In genomic region chr1:169491845-169492281, GRCh38 we compare ENCODE assay signal across 9 cellular contexts. TPM values are rescaled to one million over a fixed set of nuclear protein-coding genes. Genes with fewer than 3 reads are reported as not detected.
DNase-seq lines count a peak whose midpoint lies in the region; ATAC-seq, FAIRE-seq and TF ChIP-seq lines count a peak whose summit lies in the region.
"Had no signal": no experiment of that assay in that cellular context is flagged by ENCODE, and none has a peak within 500 bp of the region (broad histone marks: within the 10 kb centered on the region; RNA-seq: fewer than 3 reads in every experiment).

No MANE protein-coding gene starts in this region.

- H3K4me2 ChIP-seq in Karpas-422 (ENCODE audit: low read depth, low read length, poor library complexity, severe bottlenecking) = no peak overlapping the region

- H3K36me3 ChIP-seq in colonic mucosa = no peaks in the 10 kb centered on the region
- H3K36me3 ChIP-seq in Karpas-422 (ENCODE audit: insufficient read depth, low read length) = no peaks in the 10 kb centered on the region

- no peaks in the 10 kb centered on the region for H3K9me3 ChIP-seq in colonic mucosa
- no peaks in the 10 kb centered on the region for H3K9me3 ChIP-seq in Karpas-422 (ENCODE audit: low read length)

- POLR2A ChIA-PET in activated CD4-positive, alpha-beta memory T cell treated with anti-CD3 and anti-CD28 coated beads for 36 hours (lab: Charles Lee) = interaction anchor here (0.6 to 1.9 kb wide), 8 partner anchors 19 to 209 kb away, joined by 3 to 11 read pairs (median 4); partner anchors contain the start of genes BLZF1 and NME7

- no peak overlapping the region for H2AFZ ChIP-seq in Karpas-422 (ENCODE audit: low read length)

- H3K4me1 ChIP-seq in colonic mucosa = no peaks in the 10 kb centered on the region
- no peaks in the 10 kb centered on the region for H3K4me1 ChIP-seq in Karpas-422 (ENCODE audit: low read length)

- DNase-seq in activated CD4-positive, alpha-beta memory T cell treated with anti-CD3 and anti-CD28 coated beads for 36 hours = peak; percentile 82
- peak in 3 of 4 experiments; percentile 2 to 12 (median 7) for DNase-seq in stimulated activated CD4-positive, alpha-beta T cell treated with anti-CD3 and anti-CD28 coated beads, Interleukin-1b, Interleukin-23, amount 100 ng/mL, for 24 hours (ENCODE audit: low read depth in 4 of 4, low spot score in 1 of 4)
- DNase-seq in colonic mucosa (no peak), Karpas-422 (no peak), Right ventricle myocardium superior (no peak), RCC 7860 (ENCODE audit: low spot score) (no peak)

- intact Hi-C loops in activated CD4-positive, alpha-beta memory T cell treated with anti-CD3 and anti-CD28 coated beads for 36 hours (cut with micrococcal nuclease) = loop anchor here (1.0 to 10.0 kb wide), 6 partner anchors 31 to 1255 kb away; partner anchors contain the start of gene NME7
- intact Hi-C loops in colonic mucosa (cut with DNase I) (no loop called here), Right ventricle myocardium superior (cut with DNase I) (no loop called here)

- CTCF ChIA-PET in activated CD4-positive, alpha-beta memory T cell treated with anti-CD3 and anti-CD28 coated beads for 36 hours (lab: Charles Lee) = interaction anchor here (1.2 to 1.5 kb wide), 2 partner anchors 20 to 318 kb away, joined by 3 to 4 read pairs; no protein-coding TSS in a partner anchor

- no peaks in the 10 kb centered on the region for H3K9me3 Mint-ChIP-seq in activated CD4-positive, alpha-beta memory T cell treated with anti-CD3 and anti-CD28 coated beads for 36 hours

- FAIRE-seq in RCC 7860 (lab: Jason Lieb, UNC) = no peak
- FAIRE-seq: G401.6 had no signal

- H3K4me1 Mint-ChIP-seq in activated CD4-positive, alpha-beta memory T cell treated with anti-CD3 and anti-CD28 coated beads for 36 hours (ENCODE audit: low read depth) = peaks cover 56% of the 10 kb centered on the region

- H4K20me1 ChIP-seq in Karpas-422 (ENCODE audit: insufficient read depth, low read depth, low read length) = no peaks in the 10 kb centered on the region

- H3K27ac Mint-ChIP-seq in activated CD4-positive, alpha-beta memory T cell treated with anti-CD3 and anti-CD28 coated beads for 36 hours = peak overlapping the region; percentile 47

- H3K4me3 ChIP-seq in colonic mucosa = no peak overlapping the region
- H3K4me3 ChIP-seq in Karpas-422 (ENCODE audit: low read length) = no peak overlapping the region

- H3K27me3 ChIP-seq in colonic mucosa (no peaks in the 10 kb centered on the region), Karpas-422 (ENCODE audit: low read length) (no peaks in the 10 kb centered on the region)

- H3K4me3 Mint-ChIP-seq in activated CD4-positive, alpha-beta memory T cell treated with anti-CD3 and anti-CD28 coated beads for 36 hours = no peak overlapping the region

- H3K9ac ChIP-seq in colonic mucosa (ENCODE audit: low read depth in 2 of 2, low read length in 2 of 2) (no peak overlapping the region), Karpas-422 (ENCODE audit: low read length) (no peak overlapping the region)

- H3K9me2 ChIP-seq in Karpas-422 (replicated peaks; ENCODE audit: insufficient read depth, low read length) = no peaks in the 10 kb centered on the region

- TF ChIP-seq CTCF in colonic mucosa (IDR thresholded peaks at IDR 0.05) = no peak

- H3K27ac ChIP-seq in colonic mucosa (no peak overlapping the region), Karpas-422 (ENCODE audit: low read length) (no peak overlapping the region)

- ATAC-seq in GM19395 (IDR thresholded peaks at IDR 0.05; ENCODE audit: unreplicated experiment) (peak; percentile 63), HG02759 (IDR thresholded peaks at IDR 0.05; ENCODE audit: unreplicated experiment) (peak; percentile 79), Right ventricle myocardium superior (ENCODE audit: poor library complexity) (no peak)

- H3K79me2 ChIP-seq in Karpas-422 (ENCODE audit: low read length) = no peaks in the 10 kb centered on the region

- H3K36me3 Mint-ChIP-seq in activated CD4-positive, alpha-beta memory T cell treated with anti-CD3 and anti-CD28 coated beads for 36 hours = no peaks in the 10 kb centered on the region

- peaks cover 3% of the 10 kb centered on the region for H3K27me3 Mint-ChIP-seq in activated CD4-positive, alpha-beta memory T cell treated with anti-CD3 and anti-CD28 coated beads for 36 hours

RNA-seq across cellular contexts. Expression of gene SLC19A2, which starts 6.1 kb away (rescaled TPM):
- 1 to 10 TPM; 8.6 to 9.4 TPM for total RNA-seq in activated CD4-positive, alpha-beta memory T cell treated with anti-CD3 and anti-CD28 coated beads for 36 hours
- total RNA-seq in colonic mucosa (1 to 10 TPM; 4.9 to 8.0 TPM), Right ventricle myocardium superior (15.6 TPM)
- total RNA-seq in Karpas-422 (2014; rRNA removed; shearing (Covaris generic); ENCODE audit: low replicate concordance) = 0.32 and 2.3 TPM in 2 replicates

Comparison
In these comparisons a context has a peak if more than half of its experiments do, and no peak if none do; other contexts are left out.
1. DNase-seq: peak in activated CD4-positive, alpha-beta memory T cell treated with anti-CD3 and anti-CD28 coated beads for 36 hours (single experiment) and stimulated activated CD4-positive, alpha-beta T cell treated with anti-CD3 and anti-CD28 coated beads, Interleukin-1b, Interleukin-23, amount 100 ng/mL, for 24 hours (3 of 4); none in colonic mucosa (single experiment), Karpas-422 (single experiment), Right ventricle myocardium superior (single experiment) and RCC 7860 (single experiment).